In the genomic region with DNA sequence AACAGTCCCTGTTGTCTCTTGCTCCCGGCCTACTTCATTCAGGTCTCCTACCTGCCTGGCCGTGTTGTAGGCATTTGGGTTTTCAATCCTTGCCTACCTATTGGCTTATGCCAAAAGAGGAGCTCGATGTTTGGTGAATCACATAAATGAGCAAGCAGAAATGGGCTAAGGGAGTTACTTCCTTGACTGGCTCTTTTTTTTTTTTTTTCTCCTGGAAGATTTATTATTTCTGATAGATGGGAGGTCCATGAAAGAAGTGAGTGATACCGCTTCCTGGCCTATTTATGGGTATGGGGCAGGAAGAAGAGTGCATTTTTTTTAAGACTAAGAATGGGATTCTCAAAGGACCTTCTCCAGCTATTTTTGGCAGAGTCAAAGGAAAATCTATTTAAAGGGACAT, we compare ENCODE assay signal across 12 cellular contexts.
DNase-seq lines count a peak whose midpoint lies in the region; ATAC-seq, FAIRE-seq and TF ChIP-seq lines count a peak whose summit lies in the region.
"Had no signal": no experiment of that assay in that cellular context is flagged by ENCODE, and none has a peak within 500 bp of the region (broad histone marks: within the 10 kb centered on the region; RNA-seq: fewer than 3 reads in every experiment).

No MANE protein-coding gene starts in this region.

- no peak for TF ChIP-seq CTCF in astrocyte (IDR thresholded peaks at IDR 0.05; ENCODE audit: insufficient read depth, low read depth, low read length)
- no peak for TF ChIP-seq CTCF in CD4-positive, alpha-beta T cell (IDR thresholded peaks at IDR 0.05)

- H2AFZ ChIP-seq in GM23248 (peak overlapping the region; percentile 30; the same call in 1 of the 2 replicates), astrocyte (ENCODE audit: low read depth, low read length) (no peak overlapping the region)

- H3K4me1 Mint-ChIP-seq in astrocyte (ENCODE audit: low read depth, unreplicated experiment): peaks cover 30% of the 10 kb centered on the region
- H3K4me1 Mint-ChIP-seq in CD4-positive, alpha-beta T cell (ENCODE audit: low read depth): no peaks in the 10 kb centered on the region

- H3K4me3 ChIP-seq in GM23248: no peak overlapping the region
- H3K4me3 ChIP-seq in astrocyte (ENCODE audit: insufficient read depth, low read depth, low read length): no peak overlapping the region
- H3K4me3 ChIP-seq in skeletal muscle satellite cell (ENCODE audit: low read length): peak overlapping the region; percentile 20

- no peaks in the 10 kb centered on the region for H3K9me3 Mint-ChIP-seq in astrocyte (ENCODE audit: unreplicated experiment)
- H3K9me3 Mint-ChIP-seq in CD4-positive, alpha-beta T cell: no peaks in the 10 kb centered on the region
- H3K9me3 Mint-ChIP-seq: effector memory CD8-positive, alpha-beta T cell; neural crest cell had no signal

- H3K9me3 ChIP-seq in GM23248 (ENCODE audit: low read depth): no peaks in the 10 kb centered on the region
- H3K9me3 ChIP-seq in astrocyte (ENCODE audit: insufficient read depth, low read depth, low read length): no peaks in the 10 kb centered on the region
- H3K9me3 ChIP-seq in skeletal muscle satellite cell (replicated peaks; ENCODE audit: low read length): no peaks in the 10 kb centered on the region
- H3K9me3 ChIP-seq in CD4-positive, alpha-beta T cell (ENCODE audit: control insufficient read depth, low read length): no peaks in the 10 kb centered on the region

- no peak for FAIRE-seq in astrocyte (lab: Jason Lieb, UNC)

- peak overlapping the region; percentile 47 for H3K9ac ChIP-seq in GM23248
- no peak overlapping the region for H3K9ac ChIP-seq in astrocyte (ENCODE audit: low read length)
- peak overlapping the region; percentile 61 for H3K9ac ChIP-seq in skeletal muscle satellite cell (ENCODE audit: low read depth, low read length)

- no peaks in the 10 kb centered on the region for H3K9me2 ChIP-seq in GM23248 (ENCODE audit: insufficient read depth)

- H3K4me3 Mint-ChIP-seq in astrocyte (ENCODE audit: unreplicated experiment): no peak overlapping the region
- no peak overlapping the region for H3K4me3 Mint-ChIP-seq in CD4-positive, alpha-beta T cell
- H3K4me3 Mint-ChIP-seq: effector memory CD8-positive, alpha-beta T cell; neural crest cell had no signal

- CTCF ChIA-PET in CD4-positive, alpha-beta T cell (lab: Charles Lee): no interaction called here

- no peak overlapping the region for H3K27ac Mint-ChIP-seq in astrocyte (ENCODE audit: unreplicated experiment)
- no peak overlapping the region for H3K27ac Mint-ChIP-seq in CD4-positive, alpha-beta T cell

- peaks cover 2% of the 10 kb centered on the region for H3K36me3 Mint-ChIP-seq in astrocyte (ENCODE audit: low read depth, unreplicated experiment)
- H3K36me3 Mint-ChIP-seq in CD4-positive, alpha-beta T cell (ENCODE audit: low read depth): peaks cover 74% of the 10 kb centered on the region

- H3K79me2 ChIP-seq in GM23248 (ENCODE audit: insufficient read depth) (no peaks in the 10 kb centered on the region), astrocyte (ENCODE audit: insufficient read depth, low read length) (no peaks in the 10 kb centered on the region)

- H3K27me3 ChIP-seq in GM23248 (replicated peaks; ENCODE audit: insufficient read depth) (no peaks in the 10 kb centered on the region), astrocyte (ENCODE audit: insufficient read depth, low read length) (no peaks in the 10 kb centered on the region), skeletal muscle satellite cell (ENCODE audit: control insufficient read depth, insufficient read depth, low read length) (no peaks in the 10 kb centered on the region)
- H3K27me3 ChIP-seq in CD4-positive, alpha-beta T cell (ENCODE audit: control insufficient read depth, insufficient read depth, low read length): no peaks in the 10 kb centered on the region

- H3K27me3 Mint-ChIP-seq in astrocyte (ENCODE audit: low read depth, unreplicated experiment): no peaks in the 10 kb centered on the region
- H3K27me3 Mint-ChIP-seq in CD4-positive, alpha-beta T cell: no peaks in the 10 kb centered on the region
- H3K27me3 Mint-ChIP-seq: effector memory CD8-positive, alpha-beta T cell had no signal

- H3K4me2 ChIP-seq in GM23248 (ENCODE audit: unreplicated experiment) (peak overlapping the region; percentile 30), astrocyte (ENCODE audit: low read length) (peak overlapping the region; percentile 19), skeletal muscle satellite cell (ENCODE audit: low read length) (peak overlapping the region; percentile 41)

- peaks cover 73% of the 10 kb centered on the region for H3K4me1 ChIP-seq in GM23248 (ENCODE audit: insufficient read depth)
- H3K4me1 ChIP-seq in astrocyte (ENCODE audit: insufficient read depth, low read length): peaks cover 16% of the 10 kb centered on the region
- peaks cover 81% of the 10 kb centered on the region for H3K4me1 ChIP-seq in skeletal muscle satellite cell (ENCODE audit: control insufficient read depth, insufficient read depth, low read length)

- peaks cover 55% of the 10 kb centered on the region for H3F3A ChIP-seq in GM23248 (ENCODE audit: insufficient read depth)

- ATAC-seq in left ventricle myocardium superior: peak; percentile 56
- no peak for ATAC-seq in CD4-positive, alpha-beta T cell (ENCODE audit: poor library complexity)
- ATAC-seq: effector memory CD8-positive, alpha-beta T cell had no signal

- no peaks in the 10 kb centered on the region for H4K20me1 ChIP-seq in GM23248 (ENCODE audit: insufficient read depth)
- no peaks in the 10 kb centered on the region for H4K20me1 ChIP-seq in astrocyte (ENCODE audit: insufficient read depth, low read length)

- intact Hi-C loops in left ventricle myocardium superior (cut with micrococcal nuclease): loop anchor here (10.0 kb wide), 1 partner anchor 139 kb away; no protein-coding TSS in a partner anchor
- intact Hi-C loops in CD4-positive, alpha-beta T cell (cut with DNase I, micrococcal nuclease): no loop called here

- in situ Hi-C loops in GM23248 (cut with MboI): no loop called here

- H3K27ac ChIP-seq in GM23248 (peak overlapping the region; percentile 77), astrocyte (ENCODE audit: low read depth, low read length) (no peak overlapping the region)
- H3K27ac ChIP-seq in CD4-positive, alpha-beta T cell (ENCODE audit: low read depth, low read length): no peak overlapping the region

- DNase-seq in GM23248 (peak; percentile 74), astrocyte (ENCODE audit: low read depth) (peak; percentile 48), left ventricle myocardium superior (no peak), Ammon's horn (ENCODE audit: low spot score) (no peak), NCI-H2171 treated with DMSO at 0.1 percent for 48 hours (lab: John Stamatoyannopoulos, UW) (no peak), hippocampal formation (lab: John Stamatoyannopoulos, UW) (no peak)
- no peak for DNase-seq in CD4-positive, alpha-beta T cell
- DNase-seq: activated CD8-positive, alpha-beta memory T cell treated with anti-CD3 and anti-CD28 coated beads, Interleukin-2, amount 50 U/mL, for 4 hours; effector memory CD8-positive, alpha-beta T cell; Karpas-422 had no signal

- POLR2A ChIA-PET in CD4-positive, alpha-beta T cell (lab: Charles Lee): interaction anchor here (0.6 kb wide), 1 partner anchor 247 kb away, joined by 4 read pairs; no protein-coding TSS in a partner anchor

- WGBS in GM23248 (ENCODE audit: low coverage in 1 of 2, low lambda C conversion rate in 2 of 2, missing lambda C conversion rate in 2 of 2), 2 experiments: 10 to 13% methylated on average over 4 of the region's 4 CpGs

- H3K36me3 ChIP-seq in GM23248 (ENCODE audit: low read depth): no peaks in the 10 kb centered on the region
- no peaks in the 10 kb centered on the region for H3K36me3 ChIP-seq in astrocyte (ENCODE audit: insufficient read depth, low read length)
- no peaks in the 10 kb centered on the region for H3K36me3 ChIP-seq in skeletal muscle satellite cell (ENCODE audit: insufficient read depth, low read length)

Comparison
In these comparisons a context has a peak if more than half of its experiments do, and no peak if none do; other contexts are left out.
1. DNase-seq: peak in GM23248 (single experiment) and astrocyte (single experiment); none in left ventricle myocardium superior (single experiment), Ammon's horn (single experiment), NCI-H2171 treated with DMSO at 0.1 percent for 48 hours (single experiment), CD4-positive, alpha-beta T cell (0 of 10) and hippocampal formation (0 of 2).
2. Peak in every context shown above with its lines, with median percentiles within 50 percentile points of each other: H3K4me2 ChIP-seq.